Comparison of ENCODE assay signal across 1 cellular context in the genomic region with DNA sequence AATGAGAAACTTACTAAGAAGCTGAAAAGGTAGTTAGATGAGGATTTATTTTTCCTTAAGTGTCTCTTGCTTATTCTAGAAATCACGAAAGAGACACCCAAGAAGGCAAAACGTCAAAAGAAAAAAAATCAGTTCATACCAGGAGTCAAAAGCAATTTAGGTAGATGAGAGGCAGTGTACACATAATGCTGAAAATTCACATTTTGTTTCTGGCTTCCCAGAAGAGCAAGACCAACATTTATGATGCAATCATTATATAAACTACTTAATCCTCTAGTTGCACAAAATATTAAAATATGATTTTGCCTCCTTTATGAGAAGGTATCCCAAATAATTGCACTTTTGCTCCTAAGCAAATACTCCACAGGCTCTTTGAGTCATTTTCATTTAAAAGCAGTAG.
TF ChIP-seq lines count a peak whose summit lies in the region.

No MANE protein-coding gene starts in this region.

TF ChIP-seq in SK-N-SH treated with all-trans-retinoic acid at 6 μM for 48 hours, 23 proteins besides CTCF, POLR2A, EP300 and RAD21 (continued from another document):
- TF ChIP-seq CREB5 (CRISPR knock-in tag; IDR thresholded peaks at IDR 0.05; ENCODE audit: low read depth) = no peak
TF ChIP-seq in SK-N-SH treated with all-trans-retinoic acid at 6 μM for 48 hours: peak in this region for 2.
